8 cellular contexts compared by ENCODE assay signal in genomic region chr1:38804062-38804886, GRCh38. TPM values are rescaled to one million over a fixed set of nuclear protein-coding genes. Genes with fewer than 3 reads are reported as not detected.
A peak's percentile ranks its signal among the peaks of the same experiment; 100 is the strongest.
DNase-seq lines count a peak whose midpoint lies in the region; ATAC-seq and TF ChIP-seq lines count a peak whose summit lies in the region.

No MANE protein-coding gene starts in this region.

- H3K36me3 ChIP-seq in CD4-positive, alpha-beta memory T cell (ENCODE audit: insufficient read depth, low read length): no peaks in the 10 kb centered on the region
- H3K36me3 ChIP-seq in HAP-1 (replicated peaks): no peaks in the 10 kb centered on the region
- no peaks in the 10 kb centered on the region for H3K36me3 ChIP-seq in mesodermal cell (ENCODE audit: control insufficient read depth, insufficient read depth, low read length)
- no peaks in the 10 kb centered on the region for H3K36me3 ChIP-seq in colonic mucosa

- no peak overlapping the region for H3K4me3 ChIP-seq in CD4-positive, alpha-beta memory T cell (ENCODE audit: low read length in 2 of 2)
- peak overlapping the region; percentile 15 for H3K4me3 ChIP-seq in HAP-1
- H3K4me3 ChIP-seq in mesodermal cell (ENCODE audit: extremely low read depth, insufficient read depth, low read length, poor library complexity, severe bottlenecking): peak overlapping the region; percentile 32
- H3K4me3 ChIP-seq in colonic mucosa: no peak overlapping the region

- peak overlapping the region; percentile 21 to 86 (median 54) for H3K4me3 Mint-ChIP-seq in CD4-positive, alpha-beta memory T cell

- no peak for DNase-seq in CD4-positive, alpha-beta memory T cell
- DNase-seq in HAP-1 (ENCODE audit: low spot score in 2 of 2): peak in 1 of 2 experiments; percentile 45
- DNase-seq in astrocyte of the hippocampus (ENCODE audit: low read depth, low spot score): peak; percentile 61
- no peak for DNase-seq in hepatic stellate cell (ENCODE audit: low spot score)
- DNase-seq in colonic mucosa: no peak
- no peak for DNase-seq in COLO829 (ENCODE audit: low spot score)

- no peaks in the 10 kb centered on the region for H3K4me1 ChIP-seq in CD4-positive, alpha-beta memory T cell (ENCODE audit: insufficient read depth, low read length)
- H3K4me1 ChIP-seq in HAP-1: no peaks in the 10 kb centered on the region
- H3K4me1 ChIP-seq in mesodermal cell (ENCODE audit: control insufficient read depth, insufficient read depth, low read length, poor library complexity, severe bottlenecking): no peaks in the 10 kb centered on the region
- no peaks in the 10 kb centered on the region for H3K4me1 ChIP-seq in colonic mucosa

- 2 to 3% methylated on average over 55 of the region's 81 CpGs for WGBS in mesodermal cell (ENCODE audit: insufficient coverage in 2 of 2), 2 experiments

- H3K9ac ChIP-seq in colonic mucosa (ENCODE audit: low read depth in 2 of 2, low read length in 2 of 2): no peak overlapping the region

- POLR2A ChIA-PET in CD4-positive, alpha-beta memory T cell (lab: Charles Lee; ENCODE audit: partially characterized antibody): no interaction called here

- no peak for ATAC-seq in HG02840 (IDR thresholded peaks at IDR 0.05; ENCODE audit: low FRiP score, unreplicated experiment)

- intact Hi-C loops in CD4-positive, alpha-beta memory T cell (cut with micrococcal nuclease): no loop called here
- intact Hi-C loops in colonic mucosa (cut with DNase I): no loop called here

- no peaks in the 10 kb centered on the region for H3K36me3 Mint-ChIP-seq in CD4-positive, alpha-beta memory T cell

- no peaks in the 10 kb centered on the region for H3K9me3 ChIP-seq in CD4-positive, alpha-beta memory T cell (ENCODE audit: control insufficient read depth in 1 of 2, low read length in 2 of 2)
- no peaks in the 10 kb centered on the region for H3K9me3 ChIP-seq in HAP-1
- no peaks in the 10 kb centered on the region for H3K9me3 ChIP-seq in mesodermal cell (ENCODE audit: control insufficient read depth, low read length)
- no peaks in the 10 kb centered on the region for H3K9me3 ChIP-seq in colonic mucosa

- in situ Hi-C loops in HAP-1 (cut with MboI; ENCODE audit: low sequenced_read_pairs): no loop called here

- peaks cover 27% of the 10 kb centered on the region for H3K27me3 ChIP-seq in CD4-positive, alpha-beta memory T cell (ENCODE audit: insufficient read depth, low read length)
- H3K27me3 ChIP-seq in HAP-1 (ENCODE audit: low read depth) (peaks cover 48% of the 10 kb centered on the region), colonic mucosa (peaks cover 33% of the 10 kb centered on the region)

- TF ChIP-seq CTCF in colonic mucosa (IDR thresholded peaks at IDR 0.05): no peak

- H3K4me1 Mint-ChIP-seq in CD4-positive, alpha-beta memory T cell: peaks cover 0 to 6% (median 4%) of the 10 kb centered on the region in 4 donors

- H3K9me3 Mint-ChIP-seq in CD4-positive, alpha-beta memory T cell: peaks cover 0 to 2% (median 0%) of the 10 kb centered on the region in 8 donors

- H3K27ac ChIP-seq in CD4-positive, alpha-beta memory T cell (ENCODE audit: low read depth, low read length): no peak overlapping the region
- H3K27ac ChIP-seq in mesodermal cell (ENCODE audit: low read depth, low read length, severe bottlenecking) (no peak overlapping the region), colonic mucosa (no peak overlapping the region)

- peak overlapping the region in 1 of 7 donors; percentile 47 for H3K27ac Mint-ChIP-seq in CD4-positive, alpha-beta memory T cell

- H3K27me3 Mint-ChIP-seq in CD4-positive, alpha-beta memory T cell: peaks cover 40 to 52% of the 10 kb centered on the region in 2 donors

- CTCF ChIA-PET in CD4-positive, alpha-beta memory T cell (lab: Charles Lee; ENCODE audit: partially characterized antibody): no interaction called here

RNA-seq across cellular contexts. Expression of gene RRAGC, which starts 55.3 kb away (rescaled TPM):
- 10 to 100 TPM; 24.5 to 25.2 TPM for total RNA-seq in CD4-positive, alpha-beta memory T cell
- polyA plus RNA-seq in CD4-positive, alpha-beta memory T cell: 1 to 10 TPM; 8.8 to 9.0 TPM
- polyA plus RNA-seq in mesodermal cell (2013, experiment 1 of 2): 19.4 TPM
- 18.9 TPM for polyA plus RNA-seq in mesodermal cell (2013, experiment 2 of 2)
- total RNA-seq in colonic mucosa: 10 to 100 TPM; 14.7 to 30.6 TPM

Comparison
In these comparisons a context has a peak if more than half of its experiments do, and no peak if none do; other contexts are left out.
1. H3K4me3 ChIP-seq: peak in HAP-1 (single experiment) and mesodermal cell (single experiment); none in CD4-positive, alpha-beta memory T cell (0 of 2) and colonic mucosa (single experiment).